1 cellular context compared by ENCODE assay signal in genomic region chr19:2507109-2507508, GRCh38.
A peak's percentile ranks its signal among the peaks of the same experiment; 100 is the strongest.
TF ChIP-seq lines count a peak whose summit lies in the region.

No MANE protein-coding gene starts in this region.

TF ChIP-seq in HCT116, 20 proteins besides CTCF, POLR2A, EP300 and RAD21 (continued from another document):
- TF ChIP-seq REST (IDR thresholded peaks at IDR 0.05; ENCODE audit: low read depth), result no peak
- TF ChIP-seq EZH2phosphoT487 (IDR thresholded peaks at IDR 0.05; ENCODE audit: borderline replicate concordance), result no peak
- no peak for TF ChIP-seq ZFX (IDR thresholded peaks at IDR 0.05)
- TF ChIP-seq YY1 (IDR thresholded peaks at IDR 0.05; ENCODE audit: extremely low read depth, insufficient replicate concordance, low read depth, low read length), result no peak
- TF ChIP-seq ZNF274 (IDR thresholded peaks at IDR 0.05; ENCODE audit: low read depth, low read length), result no peak
- TF ChIP-seq JUND (IDR thresholded peaks at IDR 0.05), result no peak
- TF ChIP-seq FOSL1 (IDR thresholded peaks at IDR 0.05; ENCODE audit: low read depth), result no peak
- TF ChIP-seq SP1 (IDR thresholded peaks at IDR 0.05; ENCODE audit: low read depth), result peak; percentile 76
- peak; percentile 42; the same call in 1 of the 2 replicates for TF ChIP-seq POLR2AphosphoS5 (IDR thresholded peaks at IDR 0.05; ENCODE audit: low read depth, low read length)
- no peak for TF ChIP-seq EGR1 (IDR thresholded peaks at IDR 0.05; ENCODE audit: low read depth)
- TF ChIP-seq SRF (IDR thresholded peaks at IDR 0.05; ENCODE audit: low read depth), result no peak
- no peak; the same call in 1 of the 2 replicates for TF ChIP-seq SIN3A (IDR thresholded peaks at IDR 0.05; ENCODE audit: low read depth)
- no peak for TF ChIP-seq ZBTB33 (IDR thresholded peaks at IDR 0.05; ENCODE audit: extremely low read depth, insufficient replicate concordance, low read length)
- 0 out of 2 replicates have a peak, but pooled peaks have one; percentile 75 for TF ChIP-seq CBX3 (IDR thresholded peaks at IDR 0.05; ENCODE audit: low read depth)
- no peak for TF ChIP-seq ELF1 (IDR thresholded peaks at IDR 0.05; ENCODE audit: borderline replicate concordance, low read depth)
TF ChIP-seq in HCT116: peak in this region for 5.
